8 cellular contexts compared by ENCODE assay signal in the genomic region with DNA sequence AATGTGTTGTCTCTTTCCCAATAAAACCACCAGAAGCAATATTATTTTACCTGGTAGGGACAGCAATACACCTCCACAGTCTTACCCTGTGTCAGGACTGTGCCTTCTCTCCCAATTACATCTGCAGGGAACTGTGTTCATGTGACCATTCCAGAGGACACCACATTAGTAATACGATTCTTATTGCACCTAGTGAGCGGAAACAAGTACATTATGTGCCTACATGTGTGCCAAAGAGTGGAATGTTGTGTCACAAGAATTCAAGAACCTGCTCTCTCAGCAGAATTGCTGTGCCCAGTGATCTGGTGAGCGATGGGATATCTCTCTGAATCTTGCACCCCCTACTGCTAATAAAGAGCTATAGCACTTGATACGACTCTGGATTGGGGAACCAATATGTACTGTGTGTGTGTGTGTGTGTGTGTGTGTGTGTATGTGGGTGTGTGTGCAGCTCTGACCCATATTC.
A peak's percentile ranks its signal among the peaks of the same experiment; 100 is the strongest.
DNase-seq lines count a peak whose midpoint lies in the region; ATAC-seq and TF ChIP-seq lines count a peak whose summit lies in the region.

No MANE protein-coding gene starts in this region.

- TF ChIP-seq CTCF in AG09309 (IDR thresholded peaks at IDR 0.05; ENCODE audit: control insufficient read depth, insufficient read depth, low read depth, low read length, missing control alignments) (peak; percentile 48), GM20000 (IDR thresholded peaks at IDR 0.05; ENCODE audit: extremely low read depth, missing control alignments) (no peak)

- H3K4me3 ChIP-seq in AG09309 (ENCODE audit: control insufficient read depth, low read depth, low read length), result no peak overlapping the region

- no peak for ATAC-seq in GM18867 (IDR thresholded peaks at IDR 0.05; ENCODE audit: unreplicated experiment)

- DNase-seq in AG09309 (ENCODE audit: low read depth), result no peak
- peak; percentile 53 for DNase-seq in GM20000 (ENCODE audit: low spot score)
- peak; percentile 17 for DNase-seq in SW480 (ENCODE audit: low spot score)
- DNase-seq in iPS-NIHi11 (ENCODE audit: low spot score), result peak; percentile 70
- no peak for DNase-seq in GDM1 (lab: John Stamatoyannopoulos, UW)
- no peak for DNase-seq in NCI-H2196 treated with DMSO at 0.1 percent for 48 hours (lab: John Stamatoyannopoulos, UW; ENCODE audit: unreplicated experiment)
- no peak for DNase-seq in NCI-H2227 treated with DMSO at 0.1 percent for 48 hours (lab: John Stamatoyannopoulos, UW)

Comparison
In these comparisons a context has a peak if more than half of its experiments do, and no peak if none do; other contexts are left out.
1. DNase-seq: peak in GM20000 (single experiment), SW480 (single experiment) and iPS-NIHi11 (single experiment); none in AG09309 (single experiment), GDM1 (single experiment), NCI-H2196 treated with DMSO at 0.1 percent for 48 hours (single experiment) and NCI-H2227 treated with DMSO at 0.1 percent for 48 hours (single experiment).